Comparison of ENCODE assay signal across 10 cellular contexts in the genomic region with DNA sequence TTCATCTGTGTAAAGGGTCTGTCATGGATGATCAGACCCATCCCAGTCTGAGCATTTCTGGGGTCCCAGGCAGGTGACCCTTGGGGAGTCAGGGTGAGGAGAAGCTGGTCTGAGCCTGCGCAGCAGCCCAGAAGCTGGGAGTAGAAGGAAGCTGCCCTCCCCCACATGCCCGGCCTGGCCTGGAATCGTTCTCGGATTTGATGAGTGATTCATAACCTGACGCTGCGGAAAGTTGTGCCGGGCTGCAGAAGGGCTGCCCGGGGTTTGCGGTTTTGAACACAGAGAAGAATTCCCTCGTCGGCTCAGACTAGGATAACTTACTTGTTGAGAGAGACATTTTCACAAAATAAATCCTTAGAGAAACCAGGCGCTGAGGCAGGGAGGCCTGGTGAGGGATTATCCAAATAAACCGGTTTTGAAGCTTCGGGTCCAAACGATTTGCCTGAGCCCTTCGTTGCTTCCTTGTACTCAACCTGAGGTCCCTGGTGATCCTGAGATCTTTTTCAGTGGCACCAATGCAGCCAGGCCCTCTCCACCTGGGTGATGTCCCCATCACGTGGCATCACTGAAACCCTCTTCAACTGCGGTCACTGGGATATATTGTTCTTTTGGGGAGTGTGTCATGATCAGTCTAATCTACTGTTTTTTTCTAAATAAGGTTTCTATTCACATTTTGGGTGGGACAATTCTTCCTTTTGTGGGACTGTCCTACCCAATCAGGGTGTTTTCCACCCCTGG. TPM values are rescaled to one million over a fixed set of nuclear protein-coding genes. Genes with fewer than 3 reads are reported as not detected.
DNase-seq lines count a peak whose midpoint lies in the region; ATAC-seq and TF ChIP-seq lines count a peak whose summit lies in the region.
"Had no signal": no experiment of that assay in that cellular context is flagged by ENCODE, and none has a peak within 500 bp of the region (broad histone marks: within the 10 kb centered on the region; RNA-seq: fewer than 3 reads in every experiment).

No MANE protein-coding gene starts in this region.

- peak; percentile 90 for DNase-seq in EH (ENCODE audit: low read depth)
- DNase-seq in RPMI8226 = peak; percentile 39
- DNase-seq in fibroblast of mammary gland (ENCODE audit: low read depth) = peak; percentile 90
- no peak for DNase-seq in lower lobe of right lung
- DNase-seq in NCI-H510A (lab: John Stamatoyannopoulos, UW) = no peak
- DNase-seq: heart right ventricle, occipital lobe had no signal

- no peaks in the 10 kb centered on the region for H3K9me3 ChIP-seq in lower lobe of right lung
- H3K9me3 ChIP-seq: heart right ventricle had no signal

- TF ChIP-seq CTCF in fibroblast of mammary gland (conservative IDR thresholded peaks at IDR 0.05; ENCODE audit: control insufficient read depth, insufficient read depth, low read depth, low read length) (no peak), lower lobe of right lung (IDR thresholded peaks at IDR 0.05) (no peak)

- ATAC-seq in GM19023 (IDR thresholded peaks at IDR 0.05; ENCODE audit: unreplicated experiment) (no peak), lower lobe of right lung (no peak), GM21723 (IDR thresholded peaks at IDR 0.05; ENCODE audit: unreplicated experiment) (no peak)

- no peak overlapping the region for H3K9ac ChIP-seq in rectal smooth muscle tissue (ENCODE audit: low read length)

- no peaks in the 10 kb centered on the region for H3K4me1 ChIP-seq in rectal smooth muscle tissue (ENCODE audit: control insufficient read depth, insufficient read depth, low read length)
- H3K4me1 ChIP-seq in lower lobe of right lung = peaks cover 4% of the 10 kb centered on the region

- H3K4me3 ChIP-seq in fibroblast of mammary gland (ENCODE audit: control insufficient read depth, low read depth, low read length) (no peak overlapping the region), rectal smooth muscle tissue (ENCODE audit: low read length) (peak overlapping the region; percentile 6), lower lobe of right lung (no peak overlapping the region)
- H3K4me3 ChIP-seq: heart right ventricle had no signal

- H3K36me3 ChIP-seq in rectal smooth muscle tissue (ENCODE audit: control insufficient read depth, insufficient read depth, low read length) (no peaks in the 10 kb centered on the region), lower lobe of right lung (no peaks in the 10 kb centered on the region)
- H3K36me3 ChIP-seq: heart right ventricle had no signal

- no peak overlapping the region for H3K27ac ChIP-seq in rectal smooth muscle tissue (ENCODE audit: low read depth, low read length)
- H3K27ac ChIP-seq in lower lobe of right lung = no peak overlapping the region

- H3K27me3 ChIP-seq in rectal smooth muscle tissue (ENCODE audit: control insufficient read depth, insufficient read depth, low read length) (no peaks in the 10 kb centered on the region), lower lobe of right lung (ENCODE audit: low read depth) (no peaks in the 10 kb centered on the region)

- intact Hi-C loops in lower lobe of right lung (cut with DNase I) = no loop called here

RNA-seq across cellular contexts. Expression of a gene that starts 29.2 kb away (rescaled TPM):
- total RNA-seq in lower lobe of right lung = 5.0 TPM

Comparison
In these comparisons a context has a peak if more than half of its experiments do, and no peak if none do; other contexts are left out.
1. DNase-seq: peak in EH (single experiment), RPMI8226 (single experiment) and fibroblast of mammary gland (single experiment); none in lower lobe of right lung (single experiment) and NCI-H510A (single experiment).